8 cellular contexts compared by ENCODE assay signal in the genomic region with DNA sequence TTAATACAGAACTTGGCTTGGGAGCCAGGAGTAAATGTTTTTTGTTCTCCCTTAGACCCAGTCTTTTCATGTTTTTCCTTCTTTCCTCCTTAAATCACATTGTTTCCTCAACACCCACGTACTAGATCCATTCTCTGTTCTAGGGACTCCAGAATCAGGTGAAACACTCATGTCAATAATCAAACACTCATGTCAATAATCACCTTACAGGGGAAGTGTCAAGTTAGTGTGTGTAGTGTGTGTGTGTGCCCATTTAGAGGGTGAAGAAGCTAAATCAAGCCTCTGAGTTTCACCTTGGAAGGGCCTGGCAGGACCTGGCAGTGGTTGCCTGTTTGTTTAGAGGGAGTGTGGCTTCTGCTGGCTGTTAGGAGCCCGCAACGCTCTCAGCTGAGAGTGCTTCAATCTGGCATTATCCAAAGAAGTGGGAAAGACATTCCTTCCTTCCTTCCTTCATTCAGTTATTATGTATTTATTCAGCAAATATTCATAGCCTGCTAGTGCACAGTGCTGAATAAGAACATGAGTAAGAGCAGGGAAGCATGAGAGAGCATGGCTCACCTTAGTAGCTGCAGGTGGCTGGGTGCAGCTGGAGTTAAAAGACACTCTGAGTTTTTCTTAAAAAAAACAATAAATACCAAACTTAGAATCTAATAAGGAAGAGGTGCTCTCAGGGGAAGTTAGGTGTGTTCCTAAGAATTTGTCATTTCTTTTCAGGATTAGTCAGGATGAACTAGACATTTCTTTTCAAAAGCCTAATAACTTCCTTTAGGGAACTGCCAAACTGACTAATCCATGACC. TPM values are rescaled to one million over a fixed set of nuclear protein-coding genes. Genes with fewer than 3 reads are reported as not detected.
DNase-seq lines count a peak whose midpoint lies in the region.

No MANE protein-coding gene starts in this region.

- no peak overlapping the region for H4K8ac ChIP-seq in mesendoderm (ENCODE audit: low read depth, low read length)

- H3K18ac ChIP-seq in mesendoderm (ENCODE audit: low read length): no peak overlapping the region

- H3K4me3 ChIP-seq in mesendoderm (ENCODE audit: low read length): no peak overlapping the region
- no peak overlapping the region for H3K4me3 ChIP-seq in urinary bladder (ENCODE audit: low read depth, low read length)

- H3K56ac ChIP-seq in mesendoderm (ENCODE audit: low read length): peak overlapping the region; percentile 45

- no peak overlapping the region for H2BK120ac ChIP-seq in mesendoderm (ENCODE audit: low read depth, low read length)

- H3K9ac ChIP-seq in mesendoderm (ENCODE audit: low read length): no peak overlapping the region

- no peak overlapping the region for H3K23ac ChIP-seq in mesendoderm (ENCODE audit: low read length)

- no CpG with 5 or more reads among the region's 3 CpGs for WGBS in mesendoderm (ENCODE audit: extremely low coverage, insufficient coverage, low lambda C conversion rate)
- 60% methylated on average over 3 of the region's 3 CpGs for WGBS in urinary bladder

- H3K4ac ChIP-seq in mesendoderm (ENCODE audit: low read depth, low read length): no peak overlapping the region

- H3K4me2 ChIP-seq in mesendoderm (ENCODE audit: low read length): no peak overlapping the region

- no peak overlapping the region for H2AK5ac ChIP-seq in mesendoderm (ENCODE audit: low read length)

- no peaks in the 10 kb centered on the region for H3K4me1 ChIP-seq in mesendoderm (ENCODE audit: control insufficient read depth, low read depth, low read length)
- H3K4me1 ChIP-seq in urinary bladder (ENCODE audit: insufficient read depth): no peaks in the 10 kb centered on the region

- no peaks in the 10 kb centered on the region for H3K27me3 ChIP-seq in mesendoderm (ENCODE audit: insufficient read depth, low read length, poor library complexity)

- H3K79me2 ChIP-seq in mesendoderm (ENCODE audit: control insufficient read depth, insufficient read depth, low read length): peaks cover 23% of the 10 kb centered on the region

- DNase-seq in DMS79 treated with DMSO at 0.1 percent for 48 hours (lab: John Stamatoyannopoulos, UW) (peak; percentile 83), NCI-H1092 treated with DMSO at 0.1 percent for 48 hours (lab: John Stamatoyannopoulos, UW) (peak; percentile 38), astrocyte of the hippocampus (ENCODE audit: low read depth, low spot score) (peak; percentile 53), mesendoderm (peak; percentile 31), NOMO-1 treated with dmso at 0.1 percent for 144 hours (lab: John Stamatoyannopoulos, UW; ENCODE audit: unreplicated experiment) (no peak), SW 1271 (lab: John Stamatoyannopoulos, UW) (no peak), GDM1 (lab: John Stamatoyannopoulos, UW) (no peak)

- H3K79me1 ChIP-seq in mesendoderm (ENCODE audit: low read length): peaks cover 2% of the 10 kb centered on the region

- peak overlapping the region; percentile 43 for H3K27ac ChIP-seq in mesendoderm (ENCODE audit: low read depth, low read length)
- peak overlapping the region; percentile 96 for H3K27ac ChIP-seq in urinary bladder (ENCODE audit: low read depth)

- no peak overlapping the region for H4K5ac ChIP-seq in mesendoderm (ENCODE audit: low read length)

- H2BK15ac ChIP-seq in mesendoderm (replicated peaks; ENCODE audit: low read depth): no peak overlapping the region

- H3K36me3 ChIP-seq in mesendoderm (ENCODE audit: control insufficient read depth, insufficient read depth, low read length) (no peaks in the 10 kb centered on the region), urinary bladder (ENCODE audit: insufficient read depth) (no peaks in the 10 kb centered on the region)

- no peak overlapping the region for H2BK5ac ChIP-seq in mesendoderm (ENCODE audit: low read length)

RNA-seq across cellular contexts. Expression of a gene that starts 17.6 kb away (rescaled TPM):
- polyA plus RNA-seq in mesendoderm (2013, experiment 1 of 2): 0.69 TPM
- polyA plus RNA-seq in mesendoderm (2013, experiment 2 of 2): 0.66 TPM
- total RNA-seq in urinary bladder: 7.7 TPM
- polyA plus RNA-seq in urinary bladder: 2.2 TPM

Comparison
In these comparisons a context has a peak if more than half of its experiments do, and no peak if none do; other contexts are left out.
1. DNase-seq: peak in DMS79 treated with DMSO at 0.1 percent for 48 hours (single experiment), NCI-H1092 treated with DMSO at 0.1 percent for 48 hours (single experiment), astrocyte of the hippocampus (single experiment) and mesendoderm (single experiment); none in NOMO-1 treated with dmso at 0.1 percent for 144 hours (single experiment), SW 1271 (0 of 2) and GDM1 (single experiment).